20 cellular contexts compared by ENCODE assay signal in genomic region chr4:13267091-13267490, GRCh38.
"Had no signal": no experiment of that assay in that cellular context is flagged by ENCODE, and none has a peak within 500 bp of the region (broad histone marks: within the 10 kb centered on the region; RNA-seq: fewer than 3 reads in every experiment).

No MANE protein-coding gene starts in this region.

- H3K27me3 ChIP-seq: esophagus muscularis mucosa, right atrium auricular region, stomach, thyroid gland, vagina had no signal

- H3K27ac ChIP-seq: coronary artery, esophagus muscularis mucosa, prostate gland, right atrium auricular region, stomach, thyroid gland, vagina had no signal

- H3K4me3 ChIP-seq: coronary artery, esophagus muscularis mucosa, prostate gland, right atrium auricular region, stomach, thyroid gland, vagina had no signal

- H3K4me1 Mint-ChIP-seq: natural killer cell; stimulated activated effector memory CD8-positive, alpha-beta T cell treated with anti-CD3 and anti-CD28 coated beads, Interleukin-12 subunit alpha, Interleukin-12 subunit beta, amount 100 ng/mL, for 72 hours had no signal

- H3K4me3 Mint-ChIP-seq: natural killer cell; neural crest cell; stimulated activated effector memory CD8-positive, alpha-beta T cell treated with anti-CD3 and anti-CD28 coated beads, Interleukin-12 subunit alpha, Interleukin-12 subunit beta, amount 100 ng/mL, for 72 hours had no signal

- H3K36me3 Mint-ChIP-seq: stimulated activated effector memory CD8-positive, alpha-beta T cell treated with anti-CD3 and anti-CD28 coated beads, Interleukin-12 subunit alpha, Interleukin-12 subunit beta, amount 100 ng/mL, for 72 hours had no signal

- DNase-seq: dermis blood vessel endothelial cell; effector memory CD4-positive, alpha-beta T cell; foreskin melanocyte; glutamatergic neuron; kidney; mesendoderm; natural killer cell; stimulated activated CD4-positive, alpha-beta T cell treated with anti-CD3 and anti-CD28 coated beads, Interleukin-2, amount 100 ng/mL, for 24 hours; stimulated activated CD4-positive, alpha-beta T cell treated with anti-CD3 and anti-CD28 coated beads, Interleukin-4, amount 100 ng/mL, for 24 hours; stimulated activated naive CD4-positive, alpha-beta T cell treated with Interleukin-2 at 50 U/mL for 16 hours; stomach; thyroid gland; trophoblast cell had no signal

- H3K36me3 ChIP-seq: esophagus muscularis mucosa, prostate gland, right atrium auricular region, stomach, thyroid gland, vagina had no signal

- H3K4me1 ChIP-seq: esophagus muscularis mucosa, prostate gland, right atrium auricular region, stomach, thyroid gland, vagina had no signal

- H3K9me3 ChIP-seq: prostate gland, thyroid gland had no signal

- H3K27ac Mint-ChIP-seq: natural killer cell; stimulated activated effector memory CD8-positive, alpha-beta T cell treated with anti-CD3 and anti-CD28 coated beads, Interleukin-12 subunit alpha, Interleukin-12 subunit beta, amount 100 ng/mL, for 72 hours had no signal
